In genomic region chr1:160517519-160517918, GRCh38 we compare ENCODE assay signal across 1 cellular context. TPM values are rescaled to one million over a fixed set of nuclear protein-coding genes. Genes with fewer than 3 reads are reported as not detected.
"Had no signal": no experiment of that assay in that cellular context is flagged by ENCODE, and none has a peak within 500 bp of the region (broad histone marks: within the 10 kb centered on the region; RNA-seq: fewer than 3 reads in every experiment).

No MANE protein-coding gene starts in this region.

RNA-seq across cellular contexts. Expression of gene SLAMF6, which starts 5.5 kb away (rescaled TPM):
- total RNA-seq: astrocyte had no signal
